18 cellular contexts compared by ENCODE assay signal in genomic region chr11:20080032-20080685, GRCh38.
A peak's percentile ranks its signal among the peaks of the same experiment; 100 is the strongest.
DNase-seq lines count a peak whose midpoint lies in the region; ATAC-seq and TF ChIP-seq lines count a peak whose summit lies in the region.
"Had no signal": no experiment of that assay in that cellular context is flagged by ENCODE, and none has a peak within 500 bp of the region (broad histone marks: within the 10 kb centered on the region; RNA-seq: fewer than 3 reads in every experiment).

No MANE protein-coding gene starts in this region.

- in situ Hi-C loops in mammary epithelial cell (cut with MboI; ENCODE audit: low sequenced_read_pairs in 2 of 2): no loop called here

- H3K4me3 Mint-ChIP-seq in MCF 10A (ENCODE audit: unreplicated experiment): no peak overlapping the region
- peak overlapping the region; percentile 5 for H3K4me3 Mint-ChIP-seq in stimulated activated memory B cell treated with anti-CD40 and anti-IgM and Interleukin-4, amounts not matched to agents 10 μg/mL and 1 μg/mL and 100 μg/mL, for 72 hours
- no peak overlapping the region for H3K4me3 Mint-ChIP-seq in activated T-helper 17 cell treated with anti-CD3 and anti-CD28 coated beads, Interleukin-2, amount 50 U/mL, for 72 hours
- H3K4me3 Mint-ChIP-seq: CD4-positive, CD25-positive, alpha-beta regulatory T cell; nephron progenitor cell had no signal

- peaks cover 6% of the 10 kb centered on the region for H3K4me1 Mint-ChIP-seq in MCF 10A (ENCODE audit: insufficient read depth, unreplicated experiment)
- H3K4me1 Mint-ChIP-seq in stimulated activated memory B cell treated with anti-CD40 and anti-IgM and Interleukin-4, amounts not matched to agents 10 μg/mL and 1 μg/mL and 100 μg/mL, for 72 hours: peaks cover 44% of the 10 kb centered on the region
- H3K4me1 Mint-ChIP-seq in activated T-helper 17 cell treated with anti-CD3 and anti-CD28 coated beads, Interleukin-2, amount 50 U/mL, for 72 hours: no peaks in the 10 kb centered on the region

- ATAC-seq in HG02678 (IDR thresholded peaks at IDR 0.05; ENCODE audit: unreplicated experiment) (peak; percentile 89), left lung (no peak)
- peak; percentile 99 for ATAC-seq in stimulated activated memory B cell treated with anti-CD40 and anti-IgM and Interleukin-4, amounts not matched to agents 10 μg/mL and 1 μg/mL and 100 μg/mL, for 72 hours
- no peak for ATAC-seq in activated T-helper 17 cell treated with anti-CD3 and anti-CD28 coated beads, Interleukin-2, amount 50 U/mL, for 72 hours (replicated peaks)
- ATAC-seq: gastrocnemius medialis had no signal

- TF ChIP-seq CTCF in MCF 10A (IDR thresholded peaks at IDR 0.05; ENCODE audit: unreplicated experiment) (no peak), mammary epithelial cell (conservative IDR thresholded peaks at IDR 0.05 in 1 of 2, IDR thresholded peaks at IDR 0.05 in 1 of 2; ENCODE audit: extremely low read depth in 1 of 2, insufficient read depth in 1 of 2, low read depth in 1 of 2, low read length in 2 of 2) (no peak), left lung (IDR thresholded peaks at IDR 0.05) (no peak)

- no peaks in the 10 kb centered on the region for H4K20me1 ChIP-seq in mammary epithelial cell (ENCODE audit: insufficient read depth, low read length)
- H4K20me1 ChIP-seq in Karpas-422 (ENCODE audit: insufficient read depth, low read depth, low read length): no peaks in the 10 kb centered on the region

- no peaks in the 10 kb centered on the region for H3K27me3 ChIP-seq in mammary epithelial cell (ENCODE audit: insufficient read depth, low read length)
- H3K27me3 ChIP-seq in Karpas-422 (ENCODE audit: low read length): no peaks in the 10 kb centered on the region; the same call in 1 of the 2 replicates
- H3K27me3 ChIP-seq in left lung: no peaks in the 10 kb centered on the region
- H3K27me3 ChIP-seq: gastrocnemius medialis, suprapubic skin had no signal

- H3K4me2 ChIP-seq in mammary epithelial cell (ENCODE audit: insufficient read depth, low read depth, low read length) (no peak overlapping the region), Karpas-422 (ENCODE audit: low read depth, low read length, poor library complexity, severe bottlenecking) (peak overlapping the region; percentile 31)
- H3K4me2 ChIP-seq: SK-N-SH had no signal

- H3K4me1 ChIP-seq in mammary epithelial cell (ENCODE audit: insufficient read depth, low read length): no peaks in the 10 kb centered on the region
- H3K4me1 ChIP-seq in Karpas-422 (ENCODE audit: low read length): peaks cover 20% of the 10 kb centered on the region
- no peaks in the 10 kb centered on the region for H3K4me1 ChIP-seq in left lung
- H3K4me1 ChIP-seq: gastrocnemius medialis, suprapubic skin had no signal

- H3K27ac ChIP-seq in mammary epithelial cell (ENCODE audit: insufficient read depth, low read depth, low read length) (no peak overlapping the region), Karpas-422 (ENCODE audit: low read length) (no peak overlapping the region), left lung (no peak overlapping the region)
- H3K27ac ChIP-seq: 22Rv1, gastrocnemius medialis, suprapubic skin had no signal

- H3K36me3 Mint-ChIP-seq in MCF 10A (ENCODE audit: insufficient read depth, unreplicated experiment): peaks cover 100% of the 10 kb centered on the region
- H3K36me3 Mint-ChIP-seq in stimulated activated memory B cell treated with anti-CD40 and anti-IgM and Interleukin-4, amounts not matched to agents 10 μg/mL and 1 μg/mL and 100 μg/mL, for 72 hours: peaks cover 10% of the 10 kb centered on the region
- no peaks in the 10 kb centered on the region for H3K36me3 Mint-ChIP-seq in activated T-helper 17 cell treated with anti-CD3 and anti-CD28 coated beads, Interleukin-2, amount 50 U/mL, for 72 hours (ENCODE audit: low read depth)
- H3K36me3 Mint-ChIP-seq: CD4-positive, CD25-positive, alpha-beta regulatory T cell had no signal

- H3K9me3 ChIP-seq in mammary epithelial cell (replicated peaks; ENCODE audit: insufficient read depth, low read length) (no peaks in the 10 kb centered on the region), Karpas-422 (ENCODE audit: low read length) (no peaks in the 10 kb centered on the region), left lung (no peaks in the 10 kb centered on the region)
- H3K9me3 ChIP-seq: gastrocnemius medialis, SK-N-SH, suprapubic skin had no signal

- WGBS in mammary epithelial cell (ENCODE audit: low coverage, missing lambda C conversion rate): 84% methylated on average over 7 of the region's 9 CpGs

- H3K27ac Mint-ChIP-seq in MCF 10A (ENCODE audit: low read depth, unreplicated experiment): peak overlapping the region; percentile 9
- H3K27ac Mint-ChIP-seq in stimulated activated memory B cell treated with anti-CD40 and anti-IgM and Interleukin-4, amounts not matched to agents 10 μg/mL and 1 μg/mL and 100 μg/mL, for 72 hours: peak overlapping the region; percentile 64
- H3K27ac Mint-ChIP-seq in activated T-helper 17 cell treated with anti-CD3 and anti-CD28 coated beads, Interleukin-2, amount 50 U/mL, for 72 hours: no peak overlapping the region
- H3K27ac Mint-ChIP-seq: CD4-positive, CD25-positive, alpha-beta regulatory T cell; nephron progenitor cell had no signal

- BruUV-seq in MCF 10A (replicated peaks; lab: Mats Ljungman, UMichigan) (no TSS peak), mammary epithelial cell (replicated peaks; lab: Mats Ljungman, UMichigan) (no TSS peak)

- no peak overlapping the region for H3K4me3 ChIP-seq in mammary epithelial cell (replicated peaks in 1 of 3; ENCODE audit: insufficient read depth in 1 of 3, low read depth in 2 of 3, low read length in 3 of 3)
- H3K4me3 ChIP-seq in Karpas-422 (ENCODE audit: low read length): no peak overlapping the region
- H3K4me3 ChIP-seq in left lung: no peak overlapping the region
- H3K4me3 ChIP-seq: gastrocnemius medialis, suprapubic skin had no signal

- H3K9me3 Mint-ChIP-seq in MCF 10A (ENCODE audit: unreplicated experiment): no peaks in the 10 kb centered on the region
- H3K9me3 Mint-ChIP-seq in stimulated activated memory B cell treated with anti-CD40 and anti-IgM and Interleukin-4, amounts not matched to agents 10 μg/mL and 1 μg/mL and 100 μg/mL, for 72 hours: peaks cover 3% of the 10 kb centered on the region
- H3K9me3 Mint-ChIP-seq in activated T-helper 17 cell treated with anti-CD3 and anti-CD28 coated beads, Interleukin-2, amount 50 U/mL, for 72 hours: no peaks in the 10 kb centered on the region
- H3K9me3 Mint-ChIP-seq: CD4-positive, CD25-positive, alpha-beta regulatory T cell had no signal

- no peaks in the 10 kb centered on the region for H3K9me2 ChIP-seq in Karpas-422 (replicated peaks; ENCODE audit: insufficient read depth, low read length)
- H3K9me2 ChIP-seq: SK-N-SH had no signal

- peaks cover 11% of the 10 kb centered on the region for H3K36me3 ChIP-seq in mammary epithelial cell (ENCODE audit: insufficient read depth, low read length)
- no peaks in the 10 kb centered on the region for H3K36me3 ChIP-seq in Karpas-422 (ENCODE audit: insufficient read depth, low read length)
- H3K36me3 ChIP-seq in left lung: peaks cover 0 to 46% of the 10 kb centered on the region in 2 donors

- H3K27me3 Mint-ChIP-seq in MCF 10A (ENCODE audit: insufficient read depth, unreplicated experiment): no peaks in the 10 kb centered on the region
- H3K27me3 Mint-ChIP-seq in stimulated activated memory B cell treated with anti-CD40 and anti-IgM and Interleukin-4, amounts not matched to agents 10 μg/mL and 1 μg/mL and 100 μg/mL, for 72 hours: peaks cover 10% of the 10 kb centered on the region
- H3K27me3 Mint-ChIP-seq in activated T-helper 17 cell treated with anti-CD3 and anti-CD28 coated beads, Interleukin-2, amount 50 U/mL, for 72 hours: no peaks in the 10 kb centered on the region
- H3K27me3 Mint-ChIP-seq: CD4-positive, CD25-positive, alpha-beta regulatory T cell had no signal

- H3K9ac ChIP-seq in mammary epithelial cell (ENCODE audit: insufficient read depth, low read length) (no peak overlapping the region), Karpas-422 (ENCODE audit: low read length) (no peak overlapping the region)
- H3K9ac ChIP-seq: SK-N-SH had no signal

- dilution Hi-C loops in mammary epithelial cell (cut with HindIII; ENCODE audit: low sequenced_read_pairs): no loop called here

- POLR2A ChIA-PET in MCF 10A (lab: Yijun Ruan, JAX): interaction anchor here (0.9 kb wide), 1 partner anchor 31 kb away, joined by 4 read pairs; no protein-coding TSS in a partner anchor

- DNase-seq in MCF 10A (ENCODE audit: unreplicated experiment): no peak
- DNase-seq in mammary epithelial cell: no peak
- peak; percentile 81 for DNase-seq in Karpas-422
- DNase-seq in NCI-H345 treated with DMSO at 0.1 percent for 48 hours (lab: John Stamatoyannopoulos, UW; ENCODE audit: unreplicated experiment): no peak
- no peak for DNase-seq in left lung
- DNase-seq: activated effector memory CD4-positive, alpha-beta T cell treated with Interleukin-2 at 50 U/mL for 16 hours; amygdala; CD4-positive, CD25-positive, alpha-beta regulatory T cell; gastrocnemius medialis; KBM-7; NCI-H1436; nephron progenitor cell; SK-N-SH had no signal

- intact Hi-C loops in MCF 10A (cut with micrococcal nuclease) (no loop called here), mammary epithelial cell (cut with micrococcal nuclease) (no loop called here), left lung (cut with DNase I) (no loop called here)

- CTCF ChIA-PET in MCF 10A (lab: Yijun Ruan, JAX) (interaction anchor here (1.0 to 4.2 kb wide), 5 partner anchors 8 to 129 kb away, joined by 3 to 22 read pairs (median 4); no protein-coding TSS in a partner anchor), mammary epithelial cell (lab: Charles Lee; ENCODE audit: low non-redundant PET) (no interaction called here)

- H3K79me2 ChIP-seq in mammary epithelial cell (ENCODE audit: insufficient read depth, low read length) (no peaks in the 10 kb centered on the region), Karpas-422 (ENCODE audit: low read length) (no peaks in the 10 kb centered on the region)

- H2AFZ ChIP-seq in mammary epithelial cell (ENCODE audit: low read depth, low read length) (no peak overlapping the region), Karpas-422 (ENCODE audit: low read length) (no peak overlapping the region)

Comparison
In these comparisons a context has a peak if more than half of its experiments do, and no peak if none do; other contexts are left out.
1. ATAC-seq: peak in HG02678 (single experiment) and stimulated activated memory B cell treated with anti-CD40 and anti-IgM and Interleukin-4, amounts not matched to agents 10 μg/mL and 1 μg/mL and 100 μg/mL, for 72 hours (single experiment); none in activated T-helper 17 cell treated with anti-CD3 and anti-CD28 coated beads, Interleukin-2, amount 50 U/mL, for 72 hours (single experiment) and left lung (single experiment).